In genomic region chr1:227726924-227727599, GRCh38 we compare ENCODE assay signal across 16 cellular contexts. TPM values are rescaled to one million over a fixed set of nuclear protein-coding genes. Genes with fewer than 3 reads are reported as not detected.
A peak's percentile ranks its signal among the peaks of the same experiment; 100 is the strongest.
DNase-seq lines count a peak whose midpoint lies in the region; ATAC-seq and TF ChIP-seq lines count a peak whose summit lies in the region.
"Had no signal": no experiment of that assay in that cellular context is flagged by ENCODE, and none has a peak within 500 bp of the region (broad histone marks: within the 10 kb centered on the region; RNA-seq: fewer than 3 reads in every experiment).

No MANE protein-coding gene starts in this region.

- H3K4me1 Mint-ChIP-seq in CD8-positive, alpha-beta memory T cell = peaks cover 14 to 24% (median 20%) of the 10 kb centered on the region in 3 donors
- H3K4me1 Mint-ChIP-seq in WTC11 = peaks cover 40% of the 10 kb centered on the region
- H3K4me1 Mint-ChIP-seq in naive thymus-derived CD4-positive, alpha-beta T cell = peaks cover 6 to 24% (median 20%) of the 10 kb centered on the region in 7 donors

- H3K9me3 ChIP-seq in BLaER1 treated with 17β-estradiol and CSF1 and Interleukin-3, amounts not matched to agents 10 nM and 100 nM (replicated peaks in 1 of 11) = peaks cover 19 to 32% (median 27%) of the 10 kb centered on the region in 11 experiments
- H3K9me3 ChIP-seq in CD8-positive, alpha-beta memory T cell (ENCODE audit: low read length) = no peaks in the 10 kb centered on the region
- peaks cover 0 to under 1% (median 0%) of the 10 kb centered on the region in 3 experiments for H3K9me3 ChIP-seq in naive thymus-derived CD4-positive, alpha-beta T cell (ENCODE audit: control insufficient read depth in 2 of 3, low read length in 3 of 3)

- H3K27ac ChIP-seq in BLaER1 treated with 17β-estradiol and CSF1 and Interleukin-3, amounts not matched to agents 10 nM and 100 nM = no peak overlapping the region
- no peak overlapping the region for H3K27ac ChIP-seq in CD8-positive, alpha-beta memory T cell (ENCODE audit: low read depth, low read length)
- no peak overlapping the region for H3K27ac ChIP-seq in naive thymus-derived CD4-positive, alpha-beta T cell (ENCODE audit: low read depth, low read length)

- ATAC-seq in WTC11 = no peak
- ATAC-seq in naive thymus-derived CD4-positive, alpha-beta T cell = no peak
- no peak for ATAC-seq in GM18868 (IDR thresholded peaks at IDR 0.05; ENCODE audit: unreplicated experiment)

- H3K4me1 ChIP-seq in BLaER1 treated with 17β-estradiol and CSF1 and Interleukin-3, amounts not matched to agents 10 nM and 100 nM = peaks cover 24 to 44% (median 30%) of the 10 kb centered on the region in 10 experiments
- peaks cover 16% of the 10 kb centered on the region for H3K4me1 ChIP-seq in CD8-positive, alpha-beta memory T cell (ENCODE audit: insufficient read depth, low read length)
- peaks cover 0 to 10% of the 10 kb centered on the region in 2 donors for H3K4me1 ChIP-seq in naive thymus-derived CD4-positive, alpha-beta T cell (ENCODE audit: control insufficient read depth in 2 of 2, insufficient read depth in 2 of 2, low read length in 2 of 2)

- TF ChIP-seq CTCF in WTC11 (IDR thresholded peaks at IDR 0.05) = no peak

- H3K36me3 Mint-ChIP-seq in CD8-positive, alpha-beta memory T cell = peaks cover 2 to 11% (median 2%) of the 10 kb centered on the region in 3 donors
- peaks cover 25% of the 10 kb centered on the region for H3K36me3 Mint-ChIP-seq in WTC11
- peaks cover 0 to 10% (median 5%) of the 10 kb centered on the region in 5 donors for H3K36me3 Mint-ChIP-seq in naive thymus-derived CD4-positive, alpha-beta T cell

- peaks cover 0 to 35% (median 33%) of the 10 kb centered on the region in 11 experiments; a peak in 18 of 22 replicates for H4K20me1 ChIP-seq in BLaER1 treated with 17β-estradiol and CSF1 and Interleukin-3, amounts not matched to agents 10 nM and 100 nM

- no peak for DNase-seq in CD8-positive, alpha-beta memory T cell
- DNase-seq in WTC11 (ENCODE audit: low spot score) (no peak), NCI-H1694 (lab: John Stamatoyannopoulos, UW) (no peak), amygdala (lab: John Stamatoyannopoulos, UW) (no peak)
- DNase-seq in naive thymus-derived CD4-positive, alpha-beta T cell = no peak
- DNase-seq: activated effector memory CD4-positive, alpha-beta T cell treated with Interleukin-2 at 50 U/mL for 16 hours; aorta; DMS79; H7; Karpas-422; mucosa of descending colon; NCI-H1436; posterior cingulate gyrus; small intestine had no signal

- peak overlapping the region; percentile 20 to 84 (median 71) for H3K4me3 Mint-ChIP-seq in CD8-positive, alpha-beta memory T cell
- H3K4me3 Mint-ChIP-seq in WTC11 = peak overlapping the region; percentile 24; the same call in 1 of the 2 replicates
- peak overlapping the region; percentile 5 to 89 (median 83) for H3K4me3 Mint-ChIP-seq in naive thymus-derived CD4-positive, alpha-beta T cell

- H3K4me2 ChIP-seq in BLaER1 treated with 17β-estradiol and CSF1 and Interleukin-3, amounts not matched to agents 10 nM and 100 nM = peak overlapping the region in 10 of 11 experiments; percentile 87 to 99 (median 96); a peak in 21 of 22 replicates

- POLR2A ChIA-PET in CD8-positive, alpha-beta memory T cell (lab: Charles Lee) = no interaction called here
- POLR2A ChIA-PET in WTC11 (lab: Charles Lee) = no interaction called here
- POLR2A ChIA-PET in naive thymus-derived CD4-positive, alpha-beta T cell (lab: Charles Lee) = interaction anchor here (0.6 kb wide), 1 partner anchor 1734 kb away, joined by 3 read pairs; no protein-coding TSS in a partner anchor

- no peaks in the 10 kb centered on the region for H3K27me3 ChIP-seq in BLaER1 treated with 17β-estradiol and CSF1 and Interleukin-3, amounts not matched to agents 10 nM and 100 nM
- H3K27me3 ChIP-seq in CD8-positive, alpha-beta memory T cell (ENCODE audit: insufficient read depth, low read length, poor library complexity, severe bottlenecking) = no peaks in the 10 kb centered on the region
- H3K27me3 ChIP-seq in naive thymus-derived CD4-positive, alpha-beta T cell (ENCODE audit: control insufficient read depth in 2 of 2, insufficient read depth in 2 of 2, low read length in 2 of 2) = no peaks in the 10 kb centered on the region

- H3K27me3 Mint-ChIP-seq in CD8-positive, alpha-beta memory T cell = peaks cover 6 to 7% of the 10 kb centered on the region in 2 donors
- peaks cover 23% of the 10 kb centered on the region for H3K27me3 Mint-ChIP-seq in WTC11 (ENCODE audit: low read depth)
- peaks cover 0 to 15% (median 8%) of the 10 kb centered on the region in 5 donors for H3K27me3 Mint-ChIP-seq in naive thymus-derived CD4-positive, alpha-beta T cell

- H3K4me3 ChIP-seq in BLaER1 treated with 17β-estradiol and CSF1 and Interleukin-3, amounts not matched to agents 10 nM and 100 nM = no peak overlapping the region
- H3K4me3 ChIP-seq in CD8-positive, alpha-beta memory T cell (ENCODE audit: low read length) = no peak overlapping the region
- H3K4me3 ChIP-seq in naive thymus-derived CD4-positive, alpha-beta T cell (ENCODE audit: low read length) = no peak overlapping the region
- H3K4me3 ChIP-seq: mucosa of descending colon had no signal

- no peak overlapping the region for H3K27ac Mint-ChIP-seq in CD8-positive, alpha-beta memory T cell
- H3K27ac Mint-ChIP-seq in WTC11 = no peak overlapping the region
- H3K27ac Mint-ChIP-seq in naive thymus-derived CD4-positive, alpha-beta T cell = peak overlapping the region in 1 of 9 donors; percentile 46

- H3K9me3 Mint-ChIP-seq in CD8-positive, alpha-beta memory T cell = peaks cover 8 to 14% (median 12%) of the 10 kb centered on the region in 5 donors
- peaks cover 29% of the 10 kb centered on the region for H3K9me3 Mint-ChIP-seq in WTC11
- peaks cover 0 to 26% (median 16%) of the 10 kb centered on the region in 11 donors for H3K9me3 Mint-ChIP-seq in naive thymus-derived CD4-positive, alpha-beta T cell

- H3K9ac ChIP-seq in BLaER1 treated with 17β-estradiol and CSF1 and Interleukin-3, amounts not matched to agents 10 nM and 100 nM = no peak overlapping the region

- intact Hi-C loops in naive thymus-derived CD4-positive, alpha-beta T cell (cut with micrococcal nuclease) = loop anchor here (5.0 kb wide), 2 partner anchors 165 to 680 kb away; partner anchors contain the start of genes TRIM11 (in 1 of the 2) and ZNF678 (in 1 of the 2)

- H3K36me3 ChIP-seq in BLaER1 treated with 17β-estradiol and CSF1 and Interleukin-3, amounts not matched to agents 10 nM and 100 nM = peaks cover 11 to 17% (median 15%) of the 10 kb centered on the region in 11 experiments; a peak in 21 of 22 replicates
- H3K36me3 ChIP-seq in CD8-positive, alpha-beta memory T cell (ENCODE audit: insufficient read depth, low read length) = no peaks in the 10 kb centered on the region
- H3K36me3 ChIP-seq in naive thymus-derived CD4-positive, alpha-beta T cell (ENCODE audit: control insufficient read depth in 2 of 3, insufficient read depth in 3 of 3, low read length in 3 of 3) = peaks cover 0 to 9% (median 0%) of the 10 kb centered on the region in 3 experiments

- CTCF ChIA-PET in CD8-positive, alpha-beta memory T cell (lab: Charles Lee) = interaction anchor here (0.8 kb wide), 1 partner anchor 184 kb away, joined by 3 read pairs; no protein-coding TSS in a partner anchor
- CTCF ChIA-PET in WTC11 (lab: Charles Lee) = no interaction called here
- CTCF ChIA-PET in naive thymus-derived CD4-positive, alpha-beta T cell (lab: Charles Lee) = interaction anchor here (0.7 kb wide), 1 partner anchor 360 kb away, joined by 3 read pairs; no protein-coding TSS in a partner anchor

TF ChIP-seq in WTC11, 78 proteins besides CTCF, POLR2A, EP300 and RAD21 (continues in another document):
- TF ChIP-seq STAT6 (CRISPR knock-in tag; conservative IDR thresholded peaks at IDR 0.05; ENCODE audit: low read depth) (no peak), ZNF416 (CRISPR knock-in tag; IDR thresholded peaks at IDR 0.05) (no peak), ZNF396 (CRISPR knock-in tag; IDR thresholded peaks at IDR 0.05; ENCODE audit: borderline replicate concordance) (no peak)

RNA-seq across cellular contexts. Expression of gene JMJD4, which starts 8.0 kb away (rescaled TPM):
- total RNA-seq in CD8-positive, alpha-beta memory T cell = 10 to 100 TPM; 23.1 to 25.8 TPM
- polyA plus RNA-seq in CD8-positive, alpha-beta memory T cell = 28.0 TPM
- total RNA-seq in WTC11 (2021) = 12.8 to 13.7 TPM (median 13.6 TPM) in 3 replicates
- total RNA-seq in naive thymus-derived CD4-positive, alpha-beta T cell = 10 to 100 TPM; 12.1 to 36.8 (median 26.3) TPM
- 10 to 100 TPM; 32.3 to 35.1 TPM for polyA plus RNA-seq in naive thymus-derived CD4-positive, alpha-beta T cell

RNA-seq across cellular contexts. Expression of gene SNAP47, which starts 8.2 kb away (rescaled TPM):
- total RNA-seq in CD8-positive, alpha-beta memory T cell = 10 to 100 TPM; 27.0 to 28.4 TPM
- polyA plus RNA-seq in CD8-positive, alpha-beta memory T cell = 47.4 TPM
- total RNA-seq in WTC11 (2021) = 43.8 to 50.8 TPM (median 47.2 TPM) in 3 replicates
- total RNA-seq in naive thymus-derived CD4-positive, alpha-beta T cell = 10 to 100 TPM; 18.5 to 31.8 (median 27.8) TPM
- polyA plus RNA-seq in naive thymus-derived CD4-positive, alpha-beta T cell = 10 to 100 TPM; 46.9 to 69.5 TPM

Comparison
In these comparisons a context has a peak if more than half of its experiments do, and no peak if none do; other contexts are left out.
1. H3K4me3 Mint-ChIP-seq: peak in every context shown above with its lines; median percentile 83 in naive thymus-derived CD4-positive, alpha-beta T cell; 71 in CD8-positive, alpha-beta memory T cell; 24 in WTC11.